Comparison of ENCODE assay signal across 8 cellular contexts in the genomic region with DNA sequence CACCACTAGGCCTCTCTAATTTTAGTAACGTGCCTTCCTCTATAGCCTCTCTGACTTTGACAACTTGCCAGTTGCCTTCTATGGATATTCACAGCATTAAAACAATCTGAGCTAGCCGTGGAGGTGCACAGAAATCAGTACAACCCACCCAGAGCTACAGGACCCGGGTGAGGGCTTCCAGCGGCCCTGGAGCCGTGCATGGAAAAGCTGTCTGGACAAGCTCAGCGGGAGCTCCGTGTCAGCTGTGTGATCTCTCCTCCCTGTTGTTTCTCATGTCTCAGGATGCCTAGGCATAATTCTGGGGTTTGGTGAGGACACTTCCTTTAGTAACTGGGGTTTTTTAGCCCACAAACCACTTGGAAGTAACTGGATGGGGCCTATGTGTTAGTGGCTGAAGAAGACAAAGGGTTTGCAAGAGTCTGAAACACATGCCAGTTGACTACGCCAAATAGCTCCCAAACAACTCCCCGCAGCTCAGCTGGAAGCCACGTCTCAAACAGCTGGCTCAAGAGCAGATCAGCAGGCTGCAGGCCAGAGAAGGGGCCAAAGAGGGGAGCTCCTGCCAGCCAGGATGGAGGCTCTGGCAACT. TPM values are rescaled to one million over a fixed set of nuclear protein-coding genes. Genes with fewer than 3 reads are reported as not detected.
DNase-seq lines count a peak whose midpoint lies in the region; ATAC-seq, FAIRE-seq and TF ChIP-seq lines count a peak whose summit lies in the region.

No MANE protein-coding gene starts in this region.

- H4K20me1 ChIP-seq in BLaER1 treated with 17β-estradiol and CSF1 and Interleukin-3, amounts not matched to agents 10 nM and 100 nM = peaks cover 0 to 31% (median 12%) of the 10 kb centered on the region in 11 experiments; a peak in 16 of 22 replicates
- no peaks in the 10 kb centered on the region for H4K20me1 ChIP-seq in PC-9 (ENCODE audit: insufficient read depth)

- no peak overlapping the region for H3K4me3 Mint-ChIP-seq in progenitor cell of endocrine pancreas (ENCODE audit: low read depth)

- no peak overlapping the region for H3K4me3 ChIP-seq in BLaER1 treated with 17β-estradiol and CSF1 and Interleukin-3, amounts not matched to agents 10 nM and 100 nM
- H3K4me3 ChIP-seq in SJSA1 (no peak overlapping the region), fibroblast of pulmonary artery (replicated peaks; ENCODE audit: low read depth, low read length) (no peak overlapping the region), PC-9 (no peak overlapping the region)

- no peak overlapping the region for H2AFZ ChIP-seq in PC-9

- peaks cover 0 to 9% (median 0%) of the 10 kb centered on the region in 11 experiments; a peak in 4 of 22 replicates for H3K27me3 ChIP-seq in BLaER1 treated with 17β-estradiol and CSF1 and Interleukin-3, amounts not matched to agents 10 nM and 100 nM
- no peaks in the 10 kb centered on the region for H3K27me3 ChIP-seq in SJSA1 (replicated peaks)
- H3K27me3 ChIP-seq in PC-9 (ENCODE audit: insufficient read depth, low read depth) = no peaks in the 10 kb centered on the region

- POLR2A ChIA-PET in PC-9 (lab: Charles Lee; ENCODE audit: unreplicated experiment) = no interaction called here

- peak overlapping the region; percentile 76 for H3K27ac Mint-ChIP-seq in progenitor cell of endocrine pancreas

- BruUV-seq in PC-9 (replicated peaks; lab: Mats Ljungman, UMichigan) = no TSS peak

- peaks cover 18 to 63% (median 45%) of the 10 kb centered on the region in 10 experiments for H3K4me1 ChIP-seq in BLaER1 treated with 17β-estradiol and CSF1 and Interleukin-3, amounts not matched to agents 10 nM and 100 nM
- H3K4me1 ChIP-seq in SJSA1 (replicated peaks) (peaks cover 60% of the 10 kb centered on the region), PC-9 (replicated peaks; ENCODE audit: insufficient read depth) (no peaks in the 10 kb centered on the region)

- intact Hi-C loops in PC-9 (cut with micrococcal nuclease; ENCODE audit: unreplicated experiment) = no loop called here

- peaks cover 20% of the 10 kb centered on the region for H3F3A ChIP-seq in PC-9 (ENCODE audit: insufficient read depth, low read depth)

- peaks cover 7% of the 10 kb centered on the region for H3K36me3 Mint-ChIP-seq in progenitor cell of endocrine pancreas (ENCODE audit: insufficient read depth)

- H3K9me3 Mint-ChIP-seq in progenitor cell of endocrine pancreas (ENCODE audit: low read depth) = no peaks in the 10 kb centered on the region

- H3K4me1 Mint-ChIP-seq in progenitor cell of endocrine pancreas (ENCODE audit: low read depth) = peaks cover 5% of the 10 kb centered on the region

- TF ChIP-seq CTCF in fibroblast of pulmonary artery (IDR thresholded peaks at IDR 0.05; ENCODE audit: low read length, missing control alignments) (no peak), progenitor cell of endocrine pancreas (IDR thresholded peaks at IDR 0.05; ENCODE audit: unreplicated experiment) (no peak), PC-9 (conservative IDR thresholded peaks at IDR 0.05) (no peak)

- no peak overlapping the region; a peak in 1 of 22 replicates for H3K4me2 ChIP-seq in BLaER1 treated with 17β-estradiol and CSF1 and Interleukin-3, amounts not matched to agents 10 nM and 100 nM
- H3K4me2 ChIP-seq in PC-9 = no peak overlapping the region

- FAIRE-seq in GM19239 (lab: Jason Lieb, UNC) = no peak

- peak overlapping the region in 7 of 11 experiments; percentile 3 to 37 (median 12); a peak in 6 of 22 replicates for H3K9ac ChIP-seq in BLaER1 treated with 17β-estradiol and CSF1 and Interleukin-3, amounts not matched to agents 10 nM and 100 nM

- CTCF ChIA-PET in PC-9 (lab: Charles Lee) = interaction anchor here (0.6 to 1.8 kb wide), 4 partner anchors 73 to 234 kb away, joined by 3 to 10 read pairs (median 4); no protein-coding TSS in a partner anchor

- no peaks in the 10 kb centered on the region for H3K9me3 ChIP-seq in BLaER1 treated with 17β-estradiol and CSF1 and Interleukin-3, amounts not matched to agents 10 nM and 100 nM (replicated peaks in 1 of 11)
- H3K9me3 ChIP-seq in SJSA1 (replicated peaks) = no peaks in the 10 kb centered on the region
- H3K9me3 ChIP-seq in PC-9 (ENCODE audit: insufficient read depth, low read depth) = no peaks in the 10 kb centered on the region

- DNase-seq in SJSA1 (ENCODE audit: low read depth in 1 of 2, low spot score in 2 of 2) (peak in 1 of 2 experiments; percentile 56), fibroblast of pulmonary artery (ENCODE audit: low read depth) (peak; percentile 95), progenitor cell of endocrine pancreas (ENCODE audit: low spot score, unreplicated experiment) (no peak), LoVo (ENCODE audit: low spot score) (no peak), GM19239 (ENCODE audit: insufficient read length, low spot score) (no peak), PC-9 (no peak)

- H3K27me3 Mint-ChIP-seq in progenitor cell of endocrine pancreas = no peaks in the 10 kb centered on the region

- ATAC-seq in GM21723 (IDR thresholded peaks at IDR 0.05; ENCODE audit: unreplicated experiment) = no peak

- no peaks in the 10 kb centered on the region for H3K9me2 ChIP-seq in PC-9 (ENCODE audit: insufficient read depth)

- peak overlapping the region in 6 of 11 experiments; percentile 0 to 37 (median 12); a peak in 6 of 22 replicates for H3K27ac ChIP-seq in BLaER1 treated with 17β-estradiol and CSF1 and Interleukin-3, amounts not matched to agents 10 nM and 100 nM
- H3K27ac ChIP-seq in SJSA1 = peak overlapping the region; percentile 90
- H3K27ac ChIP-seq in PC-9 = no peak overlapping the region

- H3K79me2 ChIP-seq in PC-9 (ENCODE audit: low read depth) = no peaks in the 10 kb centered on the region

- peaks cover 40 to 96% (median 56%) of the 10 kb centered on the region in 11 experiments for H3K36me3 ChIP-seq in BLaER1 treated with 17β-estradiol and CSF1 and Interleukin-3, amounts not matched to agents 10 nM and 100 nM
- H3K36me3 ChIP-seq in SJSA1 (peaks cover 76% of the 10 kb centered on the region), PC-9 (ENCODE audit: low read depth) (peaks cover 13% of the 10 kb centered on the region; the same call in 1 of the 2 replicates)

RNA-seq across cellular contexts. Expression of a gene that starts 52.9 kb away (rescaled TPM):
- total RNA-seq in SJSA1 (2014; rRNA removed; shearing (Covaris generic)) = 7.1 and 16.3 TPM in 2 replicates
- 37.2 and 38.8 TPM in 2 replicates for total RNA-seq in progenitor cell of endocrine pancreas
- total RNA-seq in PC-9 (2021) = 54.5 and 62.1 TPM in 2 replicates
